22 cellular contexts compared by ENCODE assay signal in the genomic region with DNA sequence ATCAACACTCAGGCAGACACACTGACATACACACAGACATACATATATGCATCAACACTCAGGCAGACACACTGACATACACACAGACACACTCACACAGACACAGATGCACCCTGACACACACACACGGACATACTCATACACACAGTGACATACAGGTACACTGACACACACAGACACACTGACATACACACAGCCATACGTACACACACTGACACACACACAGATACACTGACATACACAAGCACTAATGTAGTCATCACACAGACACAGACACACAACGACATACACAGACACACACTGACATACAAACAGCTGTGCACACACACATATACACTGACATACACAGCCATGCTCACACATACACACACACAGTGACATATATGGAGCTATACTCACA.
DNase-seq lines count a peak whose midpoint lies in the region; ATAC-seq, FAIRE-seq and TF ChIP-seq lines count a peak whose summit lies in the region.
"Had no signal": no experiment of that assay in that cellular context is flagged by ENCODE, and none has a peak within 500 bp of the region (broad histone marks: within the 10 kb centered on the region; RNA-seq: fewer than 3 reads in every experiment).

No MANE protein-coding gene starts in this region.

- no peaks in the 10 kb centered on the region for H3K79me2 ChIP-seq in HepG2 (ENCODE audit: insufficient read depth, low read length)
- no peaks in the 10 kb centered on the region for H3K79me2 ChIP-seq in H1 (ENCODE audit: control insufficient read depth in 1 of 2, insufficient read depth in 2 of 2, low read length in 2 of 2)

- TF ChIP-seq RAD21 in HepG2 (CRISPR knock-in tag; IDR thresholded peaks at IDR 0.05) (no peak), H1 (IDR thresholded peaks at IDR 0.05 in 1 of 2, conservative IDR thresholded peaks at IDR 0.05 in 1 of 2; ENCODE audit: low read depth in 2 of 2, low read length in 2 of 2) (no peak)

- ATAC-seq in HepG2: no peak
- no peak for ATAC-seq in right lobe of liver
- no peak for ATAC-seq in GM21367 (IDR thresholded peaks at IDR 0.05; ENCODE audit: unreplicated experiment)
- no peak for ATAC-seq in HG02678 (IDR thresholded peaks at IDR 0.05; ENCODE audit: unreplicated experiment)

- peak overlapping the region; percentile 66; the same call in 1 of the 2 replicates for H2BK15ac ChIP-seq in H1 (ENCODE audit: low read length)

- H3K27me3 ChIP-seq in HepG2 (ENCODE audit: control insufficient read depth in 1 of 2, insufficient read depth in 2 of 2, low read length in 2 of 2) (no peaks in the 10 kb centered on the region; a peak in 1 of 5 replicates), right lobe of liver (no peaks in the 10 kb centered on the region), H1 (replicated peaks in 1 of 4; ENCODE audit: control insufficient read depth in 3 of 4, extremely low read depth in 1 of 4, insufficient read depth in 3 of 4, low read length in 3 of 4) (no peaks in the 10 kb centered on the region)
- H3K27me3 ChIP-seq: BE2C; BLaER1 treated with 17β-estradiol and CSF1 and Interleukin-3, amounts not matched to agents 10 nM and 100 nM had no signal

- POLR2A ChIA-PET in HepG2 (lab: Yijun Ruan, JAX): no interaction called here
- POLR2A ChIA-PET in H1 (lab: Charles Lee; ENCODE audit: partially characterized antibody): no interaction called here

- H2BK5ac ChIP-seq in H1 (ENCODE audit: low read depth, low read length): no peak overlapping the region

- TF ChIP-seq CTCF in HepG2 (CRISPR knock-in tag; IDR thresholded peaks at IDR 0.05) (no peak), right lobe of liver (IDR thresholded peaks at IDR 0.05) (no peak), H1 (IDR thresholded peaks at IDR 0.05; ENCODE audit: control extremely low read depth in 1 of 3, insufficient read depth in 1 of 3, low read depth in 1 of 3, low read length in 3 of 3) (no peak)

- H3K56ac ChIP-seq in H1 (replicated peaks; ENCODE audit: insufficient read length, low read depth, low read length): no peak overlapping the region

- H3K4ac ChIP-seq in H1 (replicated peaks; ENCODE audit: insufficient read length, low read depth, low read length): no peak overlapping the region

- no peak overlapping the region for H3K23ac ChIP-seq in H1 (ENCODE audit: insufficient read length)

- H3K14ac ChIP-seq in H1 (ENCODE audit: insufficient read length): no peak overlapping the region

- H2AFZ ChIP-seq in HepG2 (ENCODE audit: low read length) (no peak overlapping the region), H1 (ENCODE audit: low read length) (no peak overlapping the region)
- H2AFZ ChIP-seq: GM23338 had no signal

- no peak overlapping the region for H3K4me2 ChIP-seq in HepG2 (ENCODE audit: low read depth, low read length)
- no peak overlapping the region for H3K4me2 ChIP-seq in H1 (ENCODE audit: insufficient read depth in 1 of 2, low read depth in 2 of 2, low read length in 2 of 2)
- H3K4me2 ChIP-seq: A549; BLaER1 treated with 17β-estradiol and CSF1 and Interleukin-3, amounts not matched to agents 10 nM and 100 nM; GM23338 had no signal

- H3K23me2 ChIP-seq in H1 (ENCODE audit: low read depth, low read length): 0 out of 2 replicates have a peak, but pooled peaks cover 6% of the 10 kb centered on the region

- no peak for TF ChIP-seq POLR2A in HepG2 (IDR thresholded peaks at IDR 0.05; ENCODE audit: insufficient read depth in 1 of 2, low read depth in 2 of 2, low read length in 2 of 2)
- no peak for TF ChIP-seq POLR2A in right lobe of liver (IDR thresholded peaks at IDR 0.05)
- TF ChIP-seq POLR2A in H1 (IDR thresholded peaks at IDR 0.05; ENCODE audit: control extremely low read depth in 1 of 2, low read depth in 2 of 2, low read length in 2 of 2): no peak

- no peak overlapping the region for H4K8ac ChIP-seq in H1 (ENCODE audit: extremely low read depth, insufficient read depth, low read length)

- H3K36me3 ChIP-seq in HepG2 (replicated peaks in 1 of 2; ENCODE audit: control insufficient read depth in 1 of 2, insufficient read depth in 2 of 2, low read length in 2 of 2) (no peaks in the 10 kb centered on the region), right lobe of liver (no peaks in the 10 kb centered on the region), H1 (ENCODE audit: control insufficient read depth in 2 of 4, insufficient read depth in 4 of 4, low read length in 3 of 4) (no peaks in the 10 kb centered on the region)
- H3K36me3 ChIP-seq: BE2C; BLaER1 treated with 17β-estradiol and CSF1 and Interleukin-3, amounts not matched to agents 10 nM and 100 nM had no signal

- DNase-seq in HepG2 (ENCODE audit: low spot score) (no peak), right lobe of liver (no peak), HTR-8/SVneo (ENCODE audit: insufficient read length, low spot score) (no peak), H1 (ENCODE audit: low read depth in 1 of 2, low spot score in 2 of 2) (no peak), urothelium cell line (ENCODE audit: low spot score) (no peak), iPS-NIHi11 (ENCODE audit: low spot score) (no peak)
- DNase-seq: 8988T; ACHN; AML-193; BE2C; CD4-positive, alpha-beta T cell; CD8-positive, alpha-beta memory T cell; DMS53; DMS79 treated with DMSO at 0.1 percent for 48 hours; HCEC 1CT had no signal

- H3K27ac ChIP-seq in HepG2 (ENCODE audit: extremely low read length, insufficient read depth, low read length): no peak overlapping the region
- no peak overlapping the region for H3K27ac ChIP-seq in right lobe of liver
- H3K27ac ChIP-seq in H1 (ENCODE audit: low read depth, low read length): no peak overlapping the region
- H3K27ac ChIP-seq: A549; BLaER1 treated with 17β-estradiol and CSF1 and Interleukin-3, amounts not matched to agents 10 nM and 100 nM had no signal

- H3K79me1 ChIP-seq in H1 (ENCODE audit: low read depth, low read length): no peaks in the 10 kb centered on the region

- in situ Hi-C loops in HepG2 (cut with HindIII; ENCODE audit: extremely low pct_ligation_motif_present, low pct_unique_long_range_greater_than_20kb): no loop called here

- no peak overlapping the region for H4K5ac ChIP-seq in H1 (ENCODE audit: insufficient read length, low read depth, low read length)

- CTCF ChIA-PET in HepG2 (lab: Yijun Ruan, JAX; ENCODE audit: low intra/inter-chr PET ratio, low total read pairs) (no interaction called here), H1 (lab: Charles Lee; ENCODE audit: partially characterized antibody) (interaction anchor here (0.6 to 25.9 kb wide), 15 partner anchors 9 to 415 kb away, joined by 3 to 303 read pairs (median 4); no protein-coding TSS in a partner anchor)

- H3K4me3 ChIP-seq in HepG2 (replicated peaks in 1 of 3; ENCODE audit: insufficient read depth in 1 of 3, low read depth in 2 of 3, low read length in 3 of 3) (no peak overlapping the region), right lobe of liver (no peak overlapping the region), H1 (ENCODE audit: extremely low read depth in 1 of 4, insufficient read depth in 2 of 4, low read depth in 3 of 4, low read length in 4 of 4) (no peak overlapping the region)
- H3K4me3 ChIP-seq: A549; BLaER1 treated with 17β-estradiol and CSF1 and Interleukin-3, amounts not matched to agents 10 nM and 100 nM; GM23338 had no signal

- H4K91ac ChIP-seq in H1 (replicated peaks; ENCODE audit: insufficient read length, low read length): peak overlapping the region; percentile 71

- no peaks in the 10 kb centered on the region for H4K20me1 ChIP-seq in HepG2 (ENCODE audit: insufficient read depth, low read length)
- H4K20me1 ChIP-seq in H1 (replicated peaks in 1 of 2; ENCODE audit: control insufficient read depth in 1 of 2, insufficient read depth in 2 of 2, low read length in 2 of 2): peaks cover 0 to 12% of the 10 kb centered on the region in 2 experiments
- H4K20me1 ChIP-seq: BLaER1 treated with 17β-estradiol and CSF1 and Interleukin-3, amounts not matched to agents 10 nM and 100 nM had no signal

- peak overlapping the region; percentile 57; the same call in 1 of the 2 replicates for H2BK20ac ChIP-seq in H1 (ENCODE audit: low read length)

- no peak overlapping the region for H3K18ac ChIP-seq in H1 (ENCODE audit: extremely low read depth, low read length)

- H3K9ac ChIP-seq in HepG2 (ENCODE audit: insufficient read depth, low read depth, low read length): no peak overlapping the region
- H3K9ac ChIP-seq in H1 (replicated peaks in 1 of 4; ENCODE audit: extremely low read depth in 1 of 4, low read depth in 3 of 4, low read length in 3 of 4): no peak overlapping the region
- H3K9ac ChIP-seq: BLaER1 treated with 17β-estradiol and CSF1 and Interleukin-3, amounts not matched to agents 10 nM and 100 nM had no signal

- intact Hi-C loops in HepG2 (cut with micrococcal nuclease; ENCODE audit: unreplicated experiment) (no loop called here), right lobe of liver (cut with DNase I) (no loop called here)

- WGBS in HepG2 (ENCODE audit: low lambda C conversion rate): 6% methylated on average over 2 of the region's 3 CpGs
- WGBS in right lobe of liver (ENCODE audit: insufficient coverage, low coverage, low lambda C conversion rate, missing lambda C conversion rate): 52% methylated on average over 3 of the region's 3 CpGs
- WGBS in H1 (ENCODE audit: extremely low coverage in 1 of 2, insufficient coverage in 1 of 2, insufficient read length in 1 of 2, insufficient replicate concordance in 2 of 2, low coverage in 1 of 2, low lambda C conversion rate in 2 of 2, missing lambda C conversion rate in 1 of 2), 2 experiments: 71% methylated on average over 3 of the region's 3 CpGs; no CpG with 5 or more reads in 1 of the 2 experiments

- H2BK12ac ChIP-seq in H1 (ENCODE audit: low read depth, low read length): 0 out of 2 replicates have a peak overlapping the region, but pooled peaks have one; percentile 64

- H3K9me3 ChIP-seq in HepG2 (ENCODE audit: low read length): no peaks in the 10 kb centered on the region
- H3K9me3 ChIP-seq in right lobe of liver: no peaks in the 10 kb centered on the region
- no peaks in the 10 kb centered on the region for H3K9me3 ChIP-seq in H1 (ENCODE audit: insufficient read depth in 2 of 2, low read depth in 1 of 2, low read length in 1 of 2)
- H3K9me3 ChIP-seq: A549; BE2C; BLaER1 treated with 17β-estradiol and CSF1 and Interleukin-3, amounts not matched to agents 10 nM and 100 nM had no signal

- H2BK120ac ChIP-seq in H1 (replicated peaks; ENCODE audit: low read depth, low read length): no peak overlapping the region

- H3K4me1 ChIP-seq in HepG2 (ENCODE audit: insufficient read depth, low read length) (no peaks in the 10 kb centered on the region), right lobe of liver (no peaks in the 10 kb centered on the region), H1 (replicated peaks in 1 of 4; ENCODE audit: control insufficient read depth in 3 of 4, insufficient read depth in 4 of 4, low read length in 3 of 4) (no peaks in the 10 kb centered on the region)
- H3K4me1 ChIP-seq: A549; BE2C; BLaER1 treated with 17β-estradiol and CSF1 and Interleukin-3, amounts not matched to agents 10 nM and 100 nM had no signal

- H2AK5ac ChIP-seq in H1 (ENCODE audit: low read depth, low read length): peak overlapping the region; percentile 82; the same call in 1 of the 2 replicates

- BruUV-seq in HepG2 (replicated peaks; lab: Mats Ljungman, UMichigan): no TSS peak

- TF ChIP-seq EP300 in HepG2 (IDR thresholded peaks at IDR 0.05; ENCODE audit: low read depth in 2 of 2, low read length in 2 of 2) (no peak), HepG2 (CRISPR knock-in tag; IDR thresholded peaks at IDR 0.05; ENCODE audit: borderline replicate concordance) (no peak), H1 (IDR thresholded peaks at IDR 0.05; ENCODE audit: borderline replicate concordance in 1 of 2, low read depth in 2 of 2, low read length in 2 of 2) (no peak)

- FAIRE-seq in HepG2 (lab: Jason Lieb, UNC) (peak; percentile 26), HTR-8/SVneo (lab: Jason Lieb, UNC) (peak; percentile 97), H1 (lab: Jason Lieb, UNC) (no peak), urothelium cell line (lab: Jason Lieb, UNC) (peak; percentile 97)
- FAIRE-seq: A549, GM12892, H54 had no signal
